In the genomic region with DNA sequence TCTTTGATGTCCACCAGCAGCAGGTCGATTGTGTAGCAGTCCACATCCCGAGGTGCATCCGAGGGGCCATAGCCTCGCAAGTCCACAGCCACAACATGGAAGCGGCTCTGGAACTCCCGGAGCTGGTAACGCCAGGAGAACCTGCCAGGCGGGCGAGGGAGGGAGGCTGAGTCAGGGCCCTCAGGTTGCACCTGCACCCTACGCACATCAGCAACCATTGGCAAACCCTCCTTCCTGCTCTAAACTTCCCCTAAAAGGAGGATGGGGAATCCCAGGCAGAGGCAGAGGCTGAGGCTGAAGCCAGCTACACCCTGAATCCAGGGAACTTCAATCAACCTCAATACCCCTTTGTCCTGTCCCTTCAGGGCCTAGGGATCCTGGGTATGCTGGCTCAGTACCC, we compare ENCODE assay signal across 1 cellular context.
TF ChIP-seq lines count a peak whose summit lies in the region.

No MANE protein-coding gene starts in this region.

TF ChIP-seq in SK-N-SH, 30 proteins besides CTCF, POLR2A, EP300 and RAD21 (continued from another document):
- TF ChIP-seq YY1 (IDR thresholded peaks at IDR 0.05; ENCODE audit: low read depth) (no peak), TCF12 (IDR thresholded peaks at IDR 0.05) (no peak), NRF1 (IDR thresholded peaks at IDR 0.05; ENCODE audit: low read depth, low read length) (no peak), MXI1 (IDR thresholded peaks at IDR 0.05; ENCODE audit: low read depth, low read length) (no peak), FOXM1 (IDR thresholded peaks at IDR 0.05; ENCODE audit: low read depth) (no peak), SIN3A (IDR thresholded peaks at IDR 0.05; ENCODE audit: borderline replicate concordance, low read depth, low read length) (no peak)
- TF ChIP-seq, protein P1, sequence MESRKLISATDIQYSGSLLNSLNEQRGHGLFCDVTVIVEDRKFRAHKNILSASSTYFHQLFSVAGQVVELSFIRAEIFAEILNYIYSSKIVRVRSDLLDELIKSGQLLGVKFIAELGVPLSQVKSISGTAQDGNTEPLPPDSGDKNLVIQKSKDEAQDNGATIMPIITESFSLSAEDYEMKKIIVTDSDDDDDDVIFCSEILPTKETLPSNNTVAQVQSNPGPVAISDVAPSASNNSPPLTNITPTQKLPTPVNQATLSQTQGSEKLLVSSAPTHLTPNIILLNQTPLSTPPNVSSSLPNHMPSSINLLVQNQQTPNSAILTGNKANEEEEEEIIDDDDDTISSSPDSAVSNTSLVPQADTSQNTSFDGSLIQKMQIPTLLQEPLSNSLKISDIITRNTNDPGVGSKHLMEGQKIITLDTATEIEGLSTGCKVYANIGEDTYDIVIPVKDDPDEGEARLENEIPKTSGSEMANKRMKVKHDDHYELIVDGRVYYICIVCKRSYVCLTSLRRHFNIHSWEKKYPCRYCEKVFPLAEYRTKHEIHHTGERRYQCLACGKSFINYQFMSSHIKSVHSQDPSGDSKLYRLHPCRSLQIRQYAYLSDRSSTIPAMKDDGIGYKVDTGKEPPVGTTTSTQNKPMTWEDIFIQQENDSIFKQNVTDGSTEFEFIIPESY (IDR thresholded peaks at IDR 0.05; ENCODE audit: borderline replicate concordance, low read depth) = no peak
TF ChIP-seq in SK-N-SH: peak in this region for 0.
